1 cellular context compared by ENCODE assay signal in the genomic region with DNA sequence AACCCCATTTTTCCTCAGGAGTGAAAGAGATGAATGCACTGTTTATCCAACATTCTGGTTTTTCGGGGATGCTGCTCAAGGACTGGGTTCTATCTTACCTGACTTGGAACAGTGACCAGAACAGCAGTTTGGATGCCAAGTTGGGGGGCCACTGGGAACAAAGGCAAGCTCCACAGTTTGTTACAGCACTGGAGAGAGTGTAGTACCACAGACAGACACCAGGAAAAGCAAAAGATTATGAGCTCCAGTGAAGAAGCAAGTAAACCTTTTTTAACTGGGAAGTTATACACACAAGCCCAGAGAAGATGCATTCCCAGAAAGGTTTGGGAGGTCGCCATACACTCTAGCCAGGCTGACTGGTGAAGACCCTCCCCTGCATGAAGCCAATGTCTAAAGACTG.
TF ChIP-seq lines count a peak whose summit lies in the region.

No MANE protein-coding gene starts in this region.

TF ChIP-seq in WTC11, 78 proteins besides CTCF, POLR2A, EP300 and RAD21 (continued from another document):
- TF ChIP-seq, protein P1, sequence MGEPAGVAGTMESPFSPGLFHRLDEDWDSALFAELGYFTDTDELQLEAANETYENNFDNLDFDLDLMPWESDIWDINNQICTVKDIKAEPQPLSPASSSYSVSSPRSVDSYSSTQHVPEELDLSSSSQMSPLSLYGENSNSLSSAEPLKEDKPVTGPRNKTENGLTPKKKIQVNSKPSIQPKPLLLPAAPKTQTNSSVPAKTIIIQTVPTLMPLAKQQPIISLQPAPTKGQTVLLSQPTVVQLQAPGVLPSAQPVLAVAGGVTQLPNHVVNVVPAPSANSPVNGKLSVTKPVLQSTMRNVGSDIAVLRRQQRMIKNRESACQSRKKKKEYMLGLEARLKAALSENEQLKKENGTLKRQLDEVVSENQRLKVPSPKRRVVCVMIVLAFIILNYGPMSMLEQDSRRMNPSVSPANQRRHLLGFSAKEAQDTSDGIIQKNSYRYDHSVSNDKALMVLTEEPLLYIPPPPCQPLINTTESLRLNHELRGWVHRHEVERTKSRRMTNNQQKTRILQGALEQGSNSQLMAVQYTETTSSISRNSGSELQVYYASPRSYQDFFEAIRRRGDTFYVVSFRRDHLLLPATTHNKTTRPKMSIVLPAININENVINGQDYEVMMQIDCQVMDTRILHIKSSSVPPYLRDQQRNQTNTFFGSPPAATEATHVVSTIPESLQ (CRISPR knock-in tag; IDR thresholded peaks at IDR 0.05): no peak
- TF ChIP-seq, protein P2, sequence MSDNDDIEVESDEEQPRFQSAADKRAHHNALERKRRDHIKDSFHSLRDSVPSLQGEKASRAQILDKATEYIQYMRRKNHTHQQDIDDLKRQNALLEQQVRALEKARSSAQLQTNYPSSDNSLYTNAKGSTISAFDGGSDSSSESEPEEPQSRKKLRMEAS (CRISPR knock-in tag; IDR thresholded peaks at IDR 0.05): no peak
- TF ChIP-seq, protein P3, sequence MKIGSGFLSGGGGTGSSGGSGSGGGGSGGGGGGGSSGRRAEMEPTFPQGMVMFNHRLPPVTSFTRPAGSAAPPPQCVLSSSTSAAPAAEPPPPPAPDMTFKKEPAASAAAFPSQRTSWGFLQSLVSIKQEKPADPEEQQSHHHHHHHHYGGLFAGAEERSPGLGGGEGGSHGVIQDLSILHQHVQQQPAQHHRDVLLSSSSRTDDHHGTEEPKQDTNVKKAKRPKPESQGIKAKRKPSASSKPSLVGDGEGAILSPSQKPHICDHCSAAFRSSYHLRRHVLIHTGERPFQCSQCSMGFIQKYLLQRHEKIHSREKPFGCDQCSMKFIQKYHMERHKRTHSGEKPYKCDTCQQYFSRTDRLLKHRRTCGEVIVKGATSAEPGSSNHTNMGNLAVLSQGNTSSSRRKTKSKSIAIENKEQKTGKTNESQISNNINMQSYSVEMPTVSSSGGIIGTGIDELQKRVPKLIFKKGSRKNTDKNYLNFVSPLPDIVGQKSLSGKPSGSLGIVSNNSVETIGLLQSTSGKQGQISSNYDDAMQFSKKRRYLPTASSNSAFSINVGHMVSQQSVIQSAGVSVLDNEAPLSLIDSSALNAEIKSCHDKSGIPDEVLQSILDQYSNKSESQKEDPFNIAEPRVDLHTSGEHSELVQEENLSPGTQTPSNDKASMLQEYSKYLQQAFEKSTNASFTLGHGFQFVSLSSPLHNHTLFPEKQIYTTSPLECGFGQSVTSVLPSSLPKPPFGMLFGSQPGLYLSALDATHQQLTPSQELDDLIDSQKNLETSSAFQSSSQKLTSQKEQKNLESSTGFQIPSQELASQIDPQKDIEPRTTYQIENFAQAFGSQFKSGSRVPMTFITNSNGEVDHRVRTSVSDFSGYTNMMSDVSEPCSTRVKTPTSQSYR (CRISPR knock-in tag; IDR thresholded peaks at IDR 0.05): no peak
- TF ChIP-seq HMGA2 (CRISPR knock-in tag; IDR thresholded peaks at IDR 0.05) (no peak), NR1H2 (CRISPR knock-in tag; IDR thresholded peaks at IDR 0.05) (no peak), EMX1 (CRISPR knock-in tag; IDR thresholded peaks at IDR 0.05) (no peak), MYBL2 (CRISPR knock-in tag; IDR thresholded peaks at IDR 0.05) (no peak), TEAD1 (CRISPR knock-in tag; IDR thresholded peaks at IDR 0.05) (no peak), SOX15 (CRISPR knock-in tag; IDR thresholded peaks at IDR 0.05) (no peak), TEAD4 (CRISPR knock-in tag; IDR thresholded peaks at IDR 0.05) (no peak)
- TF ChIP-seq, protein P4, sequence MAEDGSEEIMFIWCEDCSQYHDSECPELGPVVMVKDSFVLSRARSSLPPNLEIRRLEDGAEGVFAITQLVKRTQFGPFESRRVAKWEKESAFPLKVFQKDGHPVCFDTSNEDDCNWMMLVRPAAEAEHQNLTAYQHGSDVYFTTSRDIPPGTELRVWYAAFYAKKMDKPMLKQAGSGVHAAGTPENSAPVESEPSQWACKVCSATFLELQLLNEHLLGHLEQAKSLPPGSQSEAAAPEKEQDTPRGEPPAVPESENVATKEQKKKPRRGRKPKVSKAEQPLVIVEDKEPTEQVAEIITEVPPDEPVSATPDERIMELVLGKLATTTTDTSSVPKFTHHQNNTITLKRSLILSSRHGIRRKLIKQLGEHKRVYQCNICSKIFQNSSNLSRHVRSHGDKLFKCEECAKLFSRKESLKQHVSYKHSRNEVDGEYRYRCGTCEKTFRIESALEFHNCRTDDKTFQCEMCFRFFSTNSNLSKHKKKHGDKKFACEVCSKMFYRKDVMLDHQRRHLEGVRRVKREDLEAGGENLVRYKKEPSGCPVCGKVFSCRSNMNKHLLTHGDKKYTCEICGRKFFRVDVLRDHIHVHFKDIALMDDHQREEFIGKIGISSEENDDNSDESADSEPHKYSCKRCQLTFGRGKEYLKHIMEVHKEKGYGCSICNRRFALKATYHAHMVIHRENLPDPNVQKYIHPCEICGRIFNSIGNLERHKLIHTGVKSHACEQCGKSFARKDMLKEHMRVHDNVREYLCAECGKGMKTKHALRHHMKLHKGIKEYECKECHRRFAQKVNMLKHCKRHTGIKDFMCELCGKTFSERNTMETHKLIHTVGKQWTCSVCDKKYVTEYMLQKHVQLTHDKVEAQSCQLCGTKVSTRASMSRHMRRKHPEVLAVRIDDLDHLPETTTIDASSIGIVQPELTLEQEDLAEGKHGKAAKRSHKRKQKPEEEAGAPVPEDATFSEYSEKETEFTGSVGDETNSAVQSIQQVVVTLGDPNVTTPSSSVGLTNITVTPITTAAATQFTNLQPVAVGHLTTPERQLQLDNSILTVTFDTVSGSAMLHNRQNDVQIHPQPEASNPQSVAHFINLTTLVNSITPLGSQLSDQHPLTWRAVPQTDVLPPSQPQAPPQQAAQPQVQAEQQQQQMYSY (CRISPR knock-in tag; IDR thresholded peaks at IDR 0.05): no peak
- TF ChIP-seq, protein P5, sequence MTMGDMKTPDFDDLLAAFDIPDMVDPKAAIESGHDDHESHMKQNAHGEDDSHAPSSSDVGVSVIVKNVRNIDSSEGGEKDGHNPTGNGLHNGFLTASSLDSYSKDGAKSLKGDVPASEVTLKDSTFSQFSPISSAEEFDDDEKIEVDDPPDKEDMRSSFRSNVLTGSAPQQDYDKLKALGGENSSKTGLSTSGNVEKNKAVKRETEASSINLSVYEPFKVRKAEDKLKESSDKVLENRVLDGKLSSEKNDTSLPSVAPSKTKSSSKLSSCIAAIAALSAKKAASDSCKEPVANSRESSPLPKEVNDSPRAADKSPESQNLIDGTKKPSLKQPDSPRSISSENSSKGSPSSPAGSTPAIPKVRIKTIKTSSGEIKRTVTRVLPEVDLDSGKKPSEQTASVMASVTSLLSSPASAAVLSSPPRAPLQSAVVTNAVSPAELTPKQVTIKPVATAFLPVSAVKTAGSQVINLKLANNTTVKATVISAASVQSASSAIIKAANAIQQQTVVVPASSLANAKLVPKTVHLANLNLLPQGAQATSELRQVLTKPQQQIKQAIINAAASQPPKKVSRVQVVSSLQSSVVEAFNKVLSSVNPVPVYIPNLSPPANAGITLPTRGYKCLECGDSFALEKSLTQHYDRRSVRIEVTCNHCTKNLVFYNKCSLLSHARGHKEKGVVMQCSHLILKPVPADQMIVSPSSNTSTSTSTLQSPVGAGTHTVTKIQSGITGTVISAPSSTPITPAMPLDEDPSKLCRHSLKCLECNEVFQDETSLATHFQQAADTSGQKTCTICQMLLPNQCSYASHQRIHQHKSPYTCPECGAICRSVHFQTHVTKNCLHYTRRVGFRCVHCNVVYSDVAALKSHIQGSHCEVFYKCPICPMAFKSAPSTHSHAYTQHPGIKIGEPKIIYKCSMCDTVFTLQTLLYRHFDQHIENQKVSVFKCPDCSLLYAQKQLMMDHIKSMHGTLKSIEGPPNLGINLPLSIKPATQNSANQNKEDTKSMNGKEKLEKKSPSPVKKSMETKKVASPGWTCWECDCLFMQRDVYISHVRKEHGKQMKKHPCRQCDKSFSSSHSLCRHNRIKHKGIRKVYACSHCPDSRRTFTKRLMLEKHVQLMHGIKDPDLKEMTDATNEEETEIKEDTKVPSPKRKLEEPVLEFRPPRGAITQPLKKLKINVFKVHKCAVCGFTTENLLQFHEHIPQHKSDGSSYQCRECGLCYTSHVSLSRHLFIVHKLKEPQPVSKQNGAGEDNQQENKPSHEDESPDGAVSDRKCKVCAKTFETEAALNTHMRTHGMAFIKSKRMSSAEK (CRISPR knock-in tag; IDR thresholded peaks at IDR 0.05; ENCODE audit: borderline replicate concordance): no peak
- TF ChIP-seq, protein P6, sequence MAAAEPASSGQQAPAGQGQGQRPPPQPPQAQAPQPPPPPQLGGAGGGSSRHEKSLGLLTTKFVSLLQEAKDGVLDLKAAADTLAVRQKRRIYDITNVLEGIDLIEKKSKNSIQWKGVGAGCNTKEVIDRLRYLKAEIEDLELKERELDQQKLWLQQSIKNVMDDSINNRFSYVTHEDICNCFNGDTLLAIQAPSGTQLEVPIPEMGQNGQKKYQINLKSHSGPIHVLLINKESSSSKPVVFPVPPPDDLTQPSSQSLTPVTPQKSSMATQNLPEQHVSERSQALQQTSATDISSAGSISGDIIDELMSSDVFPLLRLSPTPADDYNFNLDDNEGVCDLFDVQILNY (CRISPR knock-in tag; IDR thresholded peaks at IDR 0.05): no peak
